23 cellular contexts compared by ENCODE assay signal in genomic region chr2:28670882-28671281, GRCh38.
"Had no signal": no experiment of that assay in that cellular context is flagged by ENCODE, and none has a peak within 500 bp of the region (broad histone marks: within the 10 kb centered on the region; RNA-seq: fewer than 3 reads in every experiment).

No MANE protein-coding gene starts in this region.

- H3K27me3 ChIP-seq: adrenal gland, heart right ventricle, left lung, transverse colon had no signal

- H3K27ac ChIP-seq: adrenal gland, coronary artery, epithelial cell of prostate, heart right ventricle, left lung, transverse colon had no signal

- H3K4me3 ChIP-seq: adrenal gland, coronary artery, heart right ventricle, left lung, smooth muscle cell, transverse colon had no signal

- H3K9me3 ChIP-seq: adrenal gland, left lung, transverse colon had no signal

- ATAC-seq: activated T-cell treated with anti-CD3 and anti-CD28 coated beads, Interleukin-2, amount 50 U/mL, for 4 hours; heart right ventricle; left lung; natural killer cell; sciatic nerve; stimulated activated naive B cell treated with anti-CD40 and anti-IgM and Interleukin-4, amounts not matched to agents 10 μg/mL and 1 μg/mL and 100 μg/mL, for 72 hours; WTC11 had no signal

- H3K36me3 ChIP-seq: adrenal gland, heart right ventricle, left lung, transverse colon had no signal

- H3K4me2 ChIP-seq: smooth muscle cell had no signal

- DNase-seq: activated CD4-positive, alpha-beta T cell treated with anti-CD3 and anti-CD28 coated beads, Interleukin-2, amount 50 U/mL, for 48 hours; activated CD8-positive, alpha-beta memory T cell treated with anti-CD3 and anti-CD28 coated beads, Interleukin-2, amount 50 U/mL, for 48 hours; activated naive CD4-positive, alpha-beta T cell; activated T-cell treated with anti-CD3 and anti-CD28 coated beads, Interleukin-2, amount 50 U/mL, for 4 hours; adrenal gland; cerebellar nuclear complex; heart right ventricle; islet precursor cell; left lung; midbrain; natural killer cell; occipital lobe; stimulated activated CD4-positive, alpha-beta T cell treated with anti-CD3 and anti-CD28 coated beads, Interleukin-15, amount 100 ng/mL, for 24 hours; stimulated activated CD4-positive, alpha-beta T cell treated with anti-CD3 and anti-CD28 coated beads, Interleukin-2, amount 100 ng/mL, for 48 hours; stimulated activated CD8-positive, alpha-beta memory T cell treated with anti-CD3 and anti-CD28 coated beads, Interleukin-4, amount 100 ng/mL, for 48 hours; stimulated activated naive B cell treated with anti-CD40 and anti-IgM and Interleukin-4, amounts not matched to agents 10 μg/mL and 1 μg/mL and 100 μg/mL, for 72 hours; T-helper 9 cell; transverse colon had no signal

- H3K4me1 ChIP-seq: adrenal gland, left lung had no signal
